ENCODE assay signal across 26 cellular contexts in the genomic region with DNA sequence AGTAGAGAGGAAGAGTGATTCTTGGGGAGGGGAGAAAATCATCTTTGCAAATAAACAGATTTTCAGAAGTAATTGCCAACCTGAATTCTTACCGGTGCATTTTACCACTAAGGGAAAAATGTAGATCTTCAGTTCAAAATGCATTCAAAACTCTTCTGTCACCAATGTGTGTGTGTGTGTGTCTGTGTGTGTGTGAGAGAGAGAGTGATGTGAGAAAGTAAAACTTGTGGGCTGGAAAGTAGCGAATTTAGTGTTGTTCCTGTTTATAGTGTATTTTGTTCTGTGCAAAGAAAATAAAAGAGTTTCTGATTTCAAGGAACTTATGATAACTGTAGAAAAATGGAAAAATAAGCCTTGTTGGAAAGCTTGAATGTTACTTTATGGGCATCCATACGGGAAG. TPM values are rescaled to one million over a fixed set of nuclear protein-coding genes. Genes with fewer than 3 reads are reported as not detected.
"Had no signal": no experiment of that assay in that cellular context is flagged by ENCODE, and none has a peak within 500 bp of the region (broad histone marks: within the 10 kb centered on the region; RNA-seq: fewer than 3 reads in every experiment).

No MANE protein-coding gene starts in this region.

- H3K4me3 ChIP-seq: coronary artery, mucosa of descending colon, spleen had no signal

- H3K4me1 ChIP-seq: spleen had no signal

- H3K9me3 ChIP-seq: mucosa of descending colon, spleen had no signal

- H3K9me3 Mint-ChIP-seq: endodermal cell; naive thymus-derived CD8-positive, alpha-beta T cell; neural crest cell; stimulated activated memory B cell treated with anti-CD40 and anti-IgM and Interleukin-4, amounts not matched to agents 10 μg/mL and 1 μg/mL and 100 μg/mL, for 72 hours; stimulated activated naive CD8-positive, alpha-beta T cell treated with anti-CD3 and anti-CD28 coated beads, Interleukin-15, amount 100 ng/mL, for 72 hours had no signal

- H3K27me3 Mint-ChIP-seq: naive thymus-derived CD8-positive, alpha-beta T cell; stimulated activated memory B cell treated with anti-CD40 and anti-IgM and Interleukin-4, amounts not matched to agents 10 μg/mL and 1 μg/mL and 100 μg/mL, for 72 hours; stimulated activated naive CD8-positive, alpha-beta T cell treated with anti-CD3 and anti-CD28 coated beads, Interleukin-15, amount 100 ng/mL, for 72 hours had no signal

- H3K4me1 Mint-ChIP-seq: endodermal cell; neural crest cell; stimulated activated memory B cell treated with anti-CD40 and anti-IgM and Interleukin-4, amounts not matched to agents 10 μg/mL and 1 μg/mL and 100 μg/mL, for 72 hours had no signal

- H3K4me3 Mint-ChIP-seq: endodermal cell; naive thymus-derived CD8-positive, alpha-beta T cell; neural crest cell; stimulated activated memory B cell treated with anti-CD40 and anti-IgM and Interleukin-4, amounts not matched to agents 10 μg/mL and 1 μg/mL and 100 μg/mL, for 72 hours; stimulated activated naive CD8-positive, alpha-beta T cell treated with anti-CD3 and anti-CD28 coated beads, Interleukin-15, amount 100 ng/mL, for 72 hours had no signal

- ATAC-seq: mucosa of descending colon; naive thymus-derived CD8-positive, alpha-beta T cell; sciatic nerve; stimulated activated memory B cell treated with anti-CD40 and anti-IgM and Interleukin-4, amounts not matched to agents 10 μg/mL and 1 μg/mL and 100 μg/mL, for 72 hours; stimulated activated naive CD8-positive, alpha-beta T cell treated with anti-CD3 and anti-CD28 coated beads, Interleukin-15, amount 100 ng/mL, for 72 hours had no signal

- H3K27ac ChIP-seq: coronary artery, spleen had no signal

- H3K27ac Mint-ChIP-seq: endodermal cell; stimulated activated memory B cell treated with anti-CD40 and anti-IgM and Interleukin-4, amounts not matched to agents 10 μg/mL and 1 μg/mL and 100 μg/mL, for 72 hours had no signal

- DNase-seq: effector CD4-positive, alpha-beta T cell; endodermal cell; foreskin melanocyte; head of caudate nucleus; hippocampal formation; kidney glomerular epithelial cell; mucosa of descending colon; naive thymus-derived CD8-positive, alpha-beta T cell; posterior cingulate gyrus; spleen; stimulated activated CD4-positive, alpha-beta T cell treated with anti-CD3 and anti-CD28 coated beads, Interleukin-15, amount 100 ng/mL, for 24 hours; stimulated activated CD4-positive, alpha-beta T cell treated with anti-CD3 and anti-CD28 coated beads, Interleukin-1b, Interleukin-23, amount 100 ng/mL, for 48 hours; stimulated activated CD4-positive, alpha-beta T cell treated with anti-CD3 and anti-CD28 coated beads, Interleukin-4, amount 100 ng/mL, for 24 hours; stimulated activated naive CD8-positive, alpha-beta T cell treated with anti-CD3 and anti-CD28 coated beads, Interleukin-15, amount 100 ng/mL, for 72 hours; trophoblast cell had no signal

- H3K27me3 ChIP-seq: spleen had no signal

RNA-seq across cellular contexts. Expression of a gene that starts 27.0 kb away (rescaled TPM):
- total RNA-seq: dermis microvascular lymphatic vessel endothelial cell; lung microvascular endothelial cell; mesenteric fat pad; mucosa of descending colon; naive thymus-derived CD8-positive, alpha-beta T cell; neural crest cell; osteocyte; pulmonary artery endothelial cell; sciatic nerve; skeletal muscle tissue; spleen; subcutaneous adipose tissue had no signal
